ENCODE assay signal across 8 cellular contexts in genomic region chr4:52751349-52751911, GRCh38. TPM values are rescaled to one million over a fixed set of nuclear protein-coding genes. Genes with fewer than 3 reads are reported as not detected.
DNase-seq lines count a peak whose midpoint lies in the region; ATAC-seq and TF ChIP-seq lines count a peak whose summit lies in the region.

A gene with protein sequence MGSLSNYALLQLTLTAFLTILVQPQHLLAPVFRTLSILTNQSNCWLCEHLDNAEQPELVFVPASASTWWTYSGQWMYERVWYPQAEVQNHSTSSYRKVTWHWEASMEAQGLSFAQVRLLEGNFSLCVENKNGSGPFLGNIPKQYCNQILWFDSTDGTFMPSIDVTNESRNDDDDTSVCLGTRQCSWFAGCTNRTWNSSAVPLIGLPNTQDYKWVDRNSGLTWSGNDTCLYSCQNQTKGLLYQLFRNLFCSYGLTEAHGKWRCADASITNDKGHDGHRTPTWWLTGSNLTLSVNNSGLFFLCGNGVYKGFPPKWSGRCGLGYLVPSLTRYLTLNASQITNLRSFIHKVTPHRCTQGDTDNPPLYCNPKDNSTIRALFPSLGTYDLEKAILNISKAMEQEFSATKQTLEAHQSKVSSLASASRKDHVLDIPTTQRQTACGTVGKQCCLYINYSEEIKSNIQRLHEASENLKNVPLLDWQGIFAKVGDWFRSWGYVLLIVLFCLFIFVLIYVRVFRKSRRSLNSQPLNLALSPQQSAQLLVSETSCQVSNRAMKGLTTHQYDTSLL (minus strand): TSS chr4:52751425. CDS start chr4:52745520, 5,905 bp downstream.

- intact Hi-C loops in MCF 10A (cut with micrococcal nuclease), result loop anchor here (1.0 to 2.0 kb wide), 2 partner anchors 39 to 111 kb away; partner anchors contain the start of gene RASL11B

- no peaks in the 10 kb centered on the region for H3K36me3 ChIP-seq in CD4-positive, CD25-positive, alpha-beta regulatory T cell (ENCODE audit: control insufficient read depth, insufficient read depth, low read length)
- no peaks in the 10 kb centered on the region for H3K36me3 ChIP-seq in skeletal muscle satellite cell (ENCODE audit: insufficient read depth, low read length)

- POLR2A ChIA-PET in MCF 10A (lab: Yijun Ruan, JAX), result no interaction called here

- no peak for DNase-seq in CD4-positive, CD25-positive, alpha-beta regulatory T cell
- DNase-seq in NCI-H1930 (lab: John Stamatoyannopoulos, UW) (peak; percentile 68 to 76), MCF 10A (ENCODE audit: unreplicated experiment) (peak; percentile 89), iPS-NIHi11 (ENCODE audit: low spot score) (peak; percentile 94), NCI-H2081 treated with DMSO at 0.1 percent for 48 hours (lab: John Stamatoyannopoulos, UW) (no peak)

- H3K4me3 Mint-ChIP-seq in CD4-positive, CD25-positive, alpha-beta regulatory T cell, result peak within 1 kb of the TSS; percentile 1 to 76 (median 48)
- H3K4me3 Mint-ChIP-seq in MCF 10A (ENCODE audit: unreplicated experiment), result peak within 1 kb of the TSS; percentile 81

- H3K9me3 Mint-ChIP-seq in CD4-positive, CD25-positive, alpha-beta regulatory T cell, result peaks cover 0 to 4% (median 0%) of the 10 kb centered on the region in 7 donors
- H3K9me3 Mint-ChIP-seq in MCF 10A (ENCODE audit: unreplicated experiment), result no peaks in the 10 kb centered on the region

- H3K27me3 ChIP-seq in CD4-positive, CD25-positive, alpha-beta regulatory T cell (ENCODE audit: control insufficient read depth, insufficient read depth, low read length), result peaks cover 13% of the 10 kb centered on the region
- H3K27me3 ChIP-seq in skeletal muscle satellite cell (ENCODE audit: control insufficient read depth, insufficient read depth, low read length), result peaks cover 39% of the 10 kb centered on the region

- H3K9ac ChIP-seq in skeletal muscle satellite cell (ENCODE audit: low read depth, low read length), result no peak within 1 kb of the TSS

- H3K27me3 Mint-ChIP-seq in CD4-positive, CD25-positive, alpha-beta regulatory T cell, result peaks cover 49% of the 10 kb centered on the region
- H3K27me3 Mint-ChIP-seq in MCF 10A (ENCODE audit: insufficient read depth, unreplicated experiment), result no peaks in the 10 kb centered on the region

- CTCF ChIA-PET in MCF 10A (lab: Yijun Ruan, JAX), result no interaction called here

- H3K36me3 Mint-ChIP-seq in CD4-positive, CD25-positive, alpha-beta regulatory T cell, result no peaks in the 10 kb centered on the region
- H3K36me3 Mint-ChIP-seq in MCF 10A (ENCODE audit: insufficient read depth, unreplicated experiment), result peaks cover 16% of the 10 kb centered on the region

- no TSS peak for BruUV-seq in MCF 10A (replicated peaks; lab: Mats Ljungman, UMichigan)

- TF ChIP-seq CTCF in MCF 10A (IDR thresholded peaks at IDR 0.05; ENCODE audit: unreplicated experiment), result no peak

- no peak within 1 kb of the TSS for H3K27ac Mint-ChIP-seq in CD4-positive, CD25-positive, alpha-beta regulatory T cell
- H3K27ac Mint-ChIP-seq in MCF 10A (ENCODE audit: low read depth, unreplicated experiment), result peak within 1 kb of the TSS; percentile 81

- H3K9me3 ChIP-seq in CD4-positive, CD25-positive, alpha-beta regulatory T cell (ENCODE audit: control insufficient read depth in 2 of 2, low read length in 2 of 2), result no peaks in the 10 kb centered on the region
- H3K9me3 ChIP-seq in skeletal muscle satellite cell (replicated peaks; ENCODE audit: low read length), result no peaks in the 10 kb centered on the region

- peaks cover 0 to 10% (median 3%) of the 10 kb centered on the region in 4 donors for H3K4me1 Mint-ChIP-seq in CD4-positive, CD25-positive, alpha-beta regulatory T cell
- no peaks in the 10 kb centered on the region for H3K4me1 Mint-ChIP-seq in MCF 10A (ENCODE audit: insufficient read depth, unreplicated experiment)

- ATAC-seq in CD4-positive, CD25-positive, alpha-beta regulatory T cell (ENCODE audit: low read depth in 2 of 2), result no peak
- ATAC-seq in GM18505 (IDR thresholded peaks at IDR 0.05; ENCODE audit: unreplicated experiment) (no peak), HG03460 (IDR thresholded peaks at IDR 0.05; ENCODE audit: unreplicated experiment) (no peak)

- H3K4me1 ChIP-seq in CD4-positive, CD25-positive, alpha-beta regulatory T cell (ENCODE audit: control insufficient read depth, insufficient read depth, low read length, poor library complexity, severe bottlenecking), result peaks cover 10% of the 10 kb centered on the region
- H3K4me1 ChIP-seq in skeletal muscle satellite cell (ENCODE audit: control insufficient read depth, insufficient read depth, low read length), result peaks cover 11% of the 10 kb centered on the region

- H3K4me2 ChIP-seq in skeletal muscle satellite cell (ENCODE audit: low read length), result peak within 1 kb of the TSS; percentile 84

- no peak within 1 kb of the TSS for H3K27ac ChIP-seq in CD4-positive, CD25-positive, alpha-beta regulatory T cell (ENCODE audit: insufficient read depth, low read length, poor library complexity, severe bottlenecking)

- H3K4me3 ChIP-seq in CD4-positive, CD25-positive, alpha-beta regulatory T cell (ENCODE audit: low read depth, low read length), result no peak within 1 kb of the TSS
- H3K4me3 ChIP-seq in skeletal muscle satellite cell (ENCODE audit: low read length), result peak within 1 kb of the TSS; percentile 63

- TF ChIP-seq POLR2A in GM18505 (IDR thresholded peaks at IDR 0.05; ENCODE audit: borderline replicate concordance, extremely low read depth, insufficient read depth, insufficient read length), result no peak

RNA-seq across cellular contexts. Expression of the gene that starts here (rescaled TPM):
- not detected for total RNA-seq in CD4-positive, CD25-positive, alpha-beta regulatory T cell
- polyA plus RNA-seq in CD4-positive, CD25-positive, alpha-beta regulatory T cell, result under 1 TPM in 1 of 4 donors, not detected in 3; 0.09 TPM
- total RNA-seq in MCF 10A (2022), result 6.2 and 6.7 TPM in 2 replicates
- 0.22 TPM in 1 of 2 replicates, not detected in the other for total RNA-seq in skeletal muscle satellite cell (2012; rRNA removed)

Comparison
In these comparisons a context has a peak if more than half of its experiments do, and no peak if none do; other contexts are left out.
1. DNase-seq: peak in NCI-H1930 (2 of 2), MCF 10A (single experiment) and iPS-NIHi11 (single experiment); none in CD4-positive, CD25-positive, alpha-beta regulatory T cell (0 of 3) and NCI-H2081 treated with DMSO at 0.1 percent for 48 hours (single experiment).